ENCODE assay signal across 16 cellular contexts in genomic region chr14:68384881-68385280, GRCh38.
DNase-seq lines count a peak whose midpoint lies in the region; ATAC-seq and TF ChIP-seq lines count a peak whose summit lies in the region.
"Had no signal": no experiment of that assay in that cellular context is flagged by ENCODE, and none has a peak within 500 bp of the region (broad histone marks: within the 10 kb centered on the region; RNA-seq: fewer than 3 reads in every experiment).

No MANE protein-coding gene starts in this region.

- no peaks in the 10 kb centered on the region for H3K9me3 Mint-ChIP-seq in mesothelial cell of epicardium
- H3K9me3 Mint-ChIP-seq: CD4-positive, alpha-beta memory T cell; neural crest cell; stimulated activated effector memory CD8-positive, alpha-beta T cell treated with anti-CD3 and anti-CD28 coated beads, Interleukin-12 subunit alpha, Interleukin-12 subunit beta, amount 100 ng/mL, for 72 hours; T-cell had no signal

- no peaks in the 10 kb centered on the region for H3K27me3 ChIP-seq in dorsolateral prefrontal cortex

- H3K27me3 Mint-ChIP-seq in mesothelial cell of epicardium (ENCODE audit: low read depth): no peaks in the 10 kb centered on the region
- H3K27me3 Mint-ChIP-seq: CD4-positive, alpha-beta memory T cell; T-cell had no signal

- peak; percentile 26 for DNase-seq in NCI-H510A (lab: John Stamatoyannopoulos, UW)
- no peak for DNase-seq in dorsolateral prefrontal cortex
- DNase-seq in mesothelial cell of epicardium (ENCODE audit: low spot score in 2 of 2, unreplicated experiment in 2 of 2): no peak
- no peak for DNase-seq in substantia nigra (lab: John Stamatoyannopoulos, UW)
- no peak for DNase-seq in mesenteric fat pad (ENCODE audit: low spot score)
- DNase-seq in HT-29 (ENCODE audit: low spot score): no peak
- no peak for DNase-seq in 8988T
- DNase-seq: activated CD4-positive, alpha-beta T cell treated with anti-CD3 and anti-CD28 coated beads, Interleukin-2, amount 50 U/mL, for 4 hours; activated gamma-delta T cell treated with Interleukin-2 at 50 U/mL for 16 hours; CD4-positive, alpha-beta memory T cell; NCI-H146; stimulated activated CD4-positive, alpha-beta T cell treated with anti-CD3 and anti-CD28 coated beads, Interleukin-1b, Interleukin-23, amount 100 ng/mL, for 48 hours; T-cell had no signal

- no peak overlapping the region for H3K4me3 ChIP-seq in dorsolateral prefrontal cortex

- H3K4me1 Mint-ChIP-seq in mesothelial cell of epicardium: peaks cover 54% of the 10 kb centered on the region

- peak overlapping the region; percentile 64 for H3K27ac Mint-ChIP-seq in mesothelial cell of epicardium
- H3K27ac Mint-ChIP-seq: stimulated activated effector memory CD8-positive, alpha-beta T cell treated with anti-CD3 and anti-CD28 coated beads, Interleukin-12 subunit alpha, Interleukin-12 subunit beta, amount 100 ng/mL, for 72 hours; T-cell had no signal

- no peak for TF ChIP-seq CTCF in dorsolateral prefrontal cortex (IDR thresholded peaks at IDR 0.05 in 54 of 56, conservative IDR thresholded peaks at IDR 0.05 in 2 of 56; ENCODE audit: low read depth in 1 of 56, partially characterized antibody in 56 of 56)
- TF ChIP-seq CTCF in mesothelial cell of epicardium (IDR thresholded peaks at IDR 0.05; ENCODE audit: unreplicated experiment): no peak

- H3K4me3 Mint-ChIP-seq in mesothelial cell of epicardium: no peak overlapping the region
- H3K4me3 Mint-ChIP-seq: CD4-positive, alpha-beta memory T cell; neural crest cell; stimulated activated effector memory CD8-positive, alpha-beta T cell treated with anti-CD3 and anti-CD28 coated beads, Interleukin-12 subunit alpha, Interleukin-12 subunit beta, amount 100 ng/mL, for 72 hours; T-cell had no signal

- H3K36me3 Mint-ChIP-seq in mesothelial cell of epicardium: no peaks in the 10 kb centered on the region
- H3K36me3 Mint-ChIP-seq: stimulated activated effector memory CD8-positive, alpha-beta T cell treated with anti-CD3 and anti-CD28 coated beads, Interleukin-12 subunit alpha, Interleukin-12 subunit beta, amount 100 ng/mL, for 72 hours had no signal

- H3K27ac ChIP-seq in dorsolateral prefrontal cortex: peak overlapping the region in 52 of 59 donors; percentile 7 to 84 (median 60)
- H3K27ac ChIP-seq in substantia nigra (ENCODE audit: low read depth, low read length, poor library complexity, severe bottlenecking): peak overlapping the region; percentile 24

- ATAC-seq in HG03280 (IDR thresholded peaks at IDR 0.05; ENCODE audit: unreplicated experiment): no peak
- ATAC-seq: stimulated activated effector memory CD8-positive, alpha-beta T cell treated with anti-CD3 and anti-CD28 coated beads, Interleukin-12 subunit alpha, Interleukin-12 subunit beta, amount 100 ng/mL, for 72 hours; T-cell had no signal

- intact Hi-C loops in dorsolateral prefrontal cortex (cut with DNase I): no loop called here
